ENCODE assay signal across 23 cellular contexts in genomic region chr7:155974186-155974897, GRCh38.
DNase-seq lines count a peak whose midpoint lies in the region; ATAC-seq and TF ChIP-seq lines count a peak whose summit lies in the region.
"Had no signal": no experiment of that assay in that cellular context is flagged by ENCODE, and none has a peak within 500 bp of the region (broad histone marks: within the 10 kb centered on the region; RNA-seq: fewer than 3 reads in every experiment).

No MANE protein-coding gene starts in this region.

- 65 to 67% methylated on average over 11 of the region's 11 CpGs for WGBS in aorta, 2 donors

- H3K36me3 Mint-ChIP-seq in stimulated activated memory B cell treated with anti-CD40 and anti-IgM and Interleukin-4, amounts not matched to agents 10 μg/mL and 1 μg/mL and 100 μg/mL, for 72 hours, result no peaks in the 10 kb centered on the region
- H3K36me3 Mint-ChIP-seq: CD8-positive, alpha-beta memory T cell had no signal

- H3K36me3 ChIP-seq in left ventricle myocardium inferior (no peaks in the 10 kb centered on the region), aorta (ENCODE audit: control insufficient read depth in 1 of 2, insufficient read depth in 2 of 2, low read length in 1 of 2) (no peaks in the 10 kb centered on the region)

- H3K9me3 Mint-ChIP-seq in stimulated activated memory B cell treated with anti-CD40 and anti-IgM and Interleukin-4, amounts not matched to agents 10 μg/mL and 1 μg/mL and 100 μg/mL, for 72 hours, result peaks cover 2% of the 10 kb centered on the region
- H3K9me3 Mint-ChIP-seq: CD8-positive, alpha-beta memory T cell had no signal

- no peak overlapping the region for H3K27ac Mint-ChIP-seq in stimulated activated memory B cell treated with anti-CD40 and anti-IgM and Interleukin-4, amounts not matched to agents 10 μg/mL and 1 μg/mL and 100 μg/mL, for 72 hours

- DNase-seq in cardiac septum (ENCODE audit: low spot score) (peak; percentile 59), left ventricle myocardium inferior (no peak), left lobe of liver (ENCODE audit: low spot score) (peak; percentile 23), aorta (peak; percentile 3 to 65), T-helper 1 cell (no peak), posterior cingulate gyrus (no peak)
- no peak for DNase-seq in stimulated activated CD4-positive, alpha-beta T cell treated with anti-CD3 and anti-CD28 coated beads, Interleukin-4, amount 100 ng/mL, for 24 hours
- DNase-seq: AML-193, C1 segment of cervical spinal cord, Calu3, DMS153, GOT3, Karpas-422, MV-4-11, NCI-H1105 treated with DMSO at 0.1 percent for 48 hours, NCI-H1694, NCI-H2081, NCI-H2171 treated with DMSO at 0.1 percent for 48 hours, NCI-H526, SHP77 treated with DMSO at 0.1 percent for 48 hours had no signal

- TF ChIP-seq CTCF in left ventricle myocardium inferior (IDR thresholded peaks at IDR 0.05; ENCODE audit: borderline replicate concordance), result no peak

- H3K4me3 Mint-ChIP-seq in stimulated activated memory B cell treated with anti-CD40 and anti-IgM and Interleukin-4, amounts not matched to agents 10 μg/mL and 1 μg/mL and 100 μg/mL, for 72 hours, result no peak overlapping the region
- H3K4me3 Mint-ChIP-seq: CD8-positive, alpha-beta memory T cell had no signal

- peaks cover 6% of the 10 kb centered on the region for H3K4me1 Mint-ChIP-seq in stimulated activated memory B cell treated with anti-CD40 and anti-IgM and Interleukin-4, amounts not matched to agents 10 μg/mL and 1 μg/mL and 100 μg/mL, for 72 hours

- H3K27ac ChIP-seq in left ventricle myocardium inferior (replicated peaks) (no peak overlapping the region), aorta (ENCODE audit: low read depth in 1 of 2, low read length in 2 of 2) (no peak overlapping the region)

- peaks cover 35% of the 10 kb centered on the region for H3K27me3 Mint-ChIP-seq in stimulated activated memory B cell treated with anti-CD40 and anti-IgM and Interleukin-4, amounts not matched to agents 10 μg/mL and 1 μg/mL and 100 μg/mL, for 72 hours

- no peak for ATAC-seq in left lobe of liver
- peak; percentile 24 for ATAC-seq in stimulated activated memory B cell treated with anti-CD40 and anti-IgM and Interleukin-4, amounts not matched to agents 10 μg/mL and 1 μg/mL and 100 μg/mL, for 72 hours
- ATAC-seq in aorta (ENCODE audit: low FRiP score), result no peak
- ATAC-seq: HCT116 had no signal

- H3K4me1 ChIP-seq in left ventricle myocardium inferior, result no peaks in the 10 kb centered on the region
- no peaks in the 10 kb centered on the region for H3K4me1 ChIP-seq in aorta (ENCODE audit: control insufficient read depth in 1 of 2, insufficient read depth in 2 of 2, low read length in 2 of 2)

- intact Hi-C loops in cardiac septum (cut with DNase I), result no loop called here
- intact Hi-C loops in left ventricle myocardium inferior (cut with micrococcal nuclease), result no loop called here
- intact Hi-C loops in aorta (cut with DNase I), result no loop called here
- intact Hi-C loops in posterior cingulate gyrus (cut with DNase I), result no loop called here

- H3K27me3 ChIP-seq in left ventricle myocardium inferior (ENCODE audit: low read depth) (peaks cover 81% of the 10 kb centered on the region), aorta (ENCODE audit: control insufficient read depth in 1 of 2, insufficient read depth in 2 of 2, low read length in 1 of 2) (no peaks in the 10 kb centered on the region)

- no peak overlapping the region for H3K4me3 ChIP-seq in left ventricle myocardium inferior
- H3K4me3 ChIP-seq in aorta (ENCODE audit: low read length in 2 of 2), result no peak overlapping the region

- no peaks in the 10 kb centered on the region for H3K9me3 ChIP-seq in left ventricle myocardium inferior (replicated peaks)
- H3K9me3 ChIP-seq in aorta (ENCODE audit: control insufficient read depth, low read length), result no peaks in the 10 kb centered on the region

Comparison
In these comparisons a context has a peak if more than half of its experiments do, and no peak if none do; other contexts are left out.
1. DNase-seq: peak in cardiac septum (single experiment), left lobe of liver (single experiment) and aorta (2 of 2); none in left ventricle myocardium inferior (single experiment), stimulated activated CD4-positive, alpha-beta T cell treated with anti-CD3 and anti-CD28 coated beads, Interleukin-4, amount 100 ng/mL, for 24 hours (single experiment), T-helper 1 cell (0 of 5) and posterior cingulate gyrus (0 of 10).